Comparison of ENCODE assay signal across 13 cellular contexts in the genomic region with DNA sequence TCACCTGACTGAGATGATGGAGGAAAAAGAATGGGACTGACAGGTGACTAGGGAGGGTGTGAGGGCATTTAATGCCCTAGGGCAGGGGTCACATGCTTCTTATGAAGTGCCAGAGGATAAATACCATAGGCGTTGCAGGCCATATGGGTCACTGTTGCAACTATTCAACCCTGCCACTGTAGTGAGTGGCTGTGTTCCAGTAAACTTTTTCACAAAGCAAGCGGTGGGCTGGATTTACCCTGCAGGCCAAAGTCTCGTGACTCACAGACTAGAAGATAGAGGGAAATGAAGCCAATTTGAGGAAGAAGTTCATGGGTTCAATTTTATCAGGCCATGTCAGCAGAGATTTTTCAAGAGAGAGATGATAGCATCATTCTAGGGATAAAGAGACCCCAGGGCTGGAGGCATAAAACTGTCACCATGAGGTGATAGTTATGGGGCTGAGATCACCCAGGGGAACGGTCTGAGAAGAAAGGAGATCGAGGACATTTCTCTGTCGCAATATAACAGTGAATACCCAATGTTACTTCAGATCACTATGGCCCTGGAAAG. TPM values are rescaled to one million over a fixed set of nuclear protein-coding genes. Genes with fewer than 3 reads are reported as not detected.
A peak's percentile ranks its signal among the peaks of the same experiment; 100 is the strongest.
DNase-seq lines count a peak whose midpoint lies in the region; ATAC-seq and TF ChIP-seq lines count a peak whose summit lies in the region.
"Had no signal": no experiment of that assay in that cellular context is flagged by ENCODE, and none has a peak within 500 bp of the region (broad histone marks: within the 10 kb centered on the region; RNA-seq: fewer than 3 reads in every experiment).

No MANE protein-coding gene starts in this region.

- DNase-seq in activated T-cell treated with anti-CD3 and anti-CD28 coated beads, Interleukin-2, amount 50 U/mL, for 24 hours, result no peak
- no peak for DNase-seq in activated T-cell treated with anti-CD3 and anti-CD28 coated beads, Interleukin-2, amount 50 U/mL, for 48 hours
- peak in 6 of 7 donors; percentile 40 to 72 (median 58) for DNase-seq in adrenal gland
- no peak for DNase-seq in left colon
- no peak for DNase-seq in upper lobe of right lung
- no peak for DNase-seq in GOT3 (lab: John Stamatoyannopoulos, UW)
- no peak for DNase-seq in NCI-H1694 (lab: John Stamatoyannopoulos, UW)
- no peak for DNase-seq in natural killer cell treated with Interleukin-12 subunit alpha and Interleukin-12 subunit beta and Interleukin-15 and Interleukin-18, amount 100 ng/mL, for 72 hours (ENCODE audit: low spot score)
- DNase-seq: ACHN; activated naive CD4-positive, alpha-beta T cell treated with anti-CD3 and anti-CD28 coated beads, Interleukin-2, amount 10 ng/mL, durations not matched to agents 7 days and 5 days; NCI-H146; stimulated activated naive CD8-positive, alpha-beta T cell treated with anti-CD3 and anti-CD28 coated beads, Interleukin-15, Interleukin-2, amounts not matched to agents 100 U/mL and 50 U/mL, for 24 hours had no signal

- peaks cover 24 to 53% of the 10 kb centered on the region in 2 donors for H3K4me1 ChIP-seq in adrenal gland (replicated peaks in 1 of 2)
- H3K4me1 ChIP-seq in upper lobe of right lung, result peaks cover 55% of the 10 kb centered on the region

- H3K36me3 Mint-ChIP-seq in activated T-cell treated with anti-CD3 and anti-CD28 coated beads, Interleukin-2, amount 50 U/mL, for 24 hours (ENCODE audit: low read depth), result peaks cover 48% of the 10 kb centered on the region
- no peaks in the 10 kb centered on the region for H3K36me3 Mint-ChIP-seq in natural killer cell treated with Interleukin-12 subunit alpha and Interleukin-12 subunit beta and Interleukin-15 and Interleukin-18, amount 100 ng/mL, for 72 hours

- no peaks in the 10 kb centered on the region for H3K27me3 ChIP-seq in adrenal gland
- no peaks in the 10 kb centered on the region for H3K27me3 ChIP-seq in upper lobe of right lung

- H3K9me3 Mint-ChIP-seq in activated T-cell treated with anti-CD3 and anti-CD28 coated beads, Interleukin-2, amount 50 U/mL, for 24 hours, result no peaks in the 10 kb centered on the region
- H3K9me3 Mint-ChIP-seq in natural killer cell treated with Interleukin-12 subunit alpha and Interleukin-12 subunit beta and Interleukin-15 and Interleukin-18, amount 100 ng/mL, for 72 hours, result no peaks in the 10 kb centered on the region
- H3K9me3 Mint-ChIP-seq: activated naive CD4-positive, alpha-beta T cell treated with anti-CD3 and anti-CD28 coated beads, Interleukin-2, amount 10 ng/mL, durations not matched to agents 7 days and 5 days; T-helper 1 cell treated with Interleukin-12 subunit alpha and Interleukin-12 subunit beta and Interleukin-4 antibody, amounts not matched to agents 30 μg/mL and 1 μg/mL, for 36 hours had no signal

- H3K27me3 Mint-ChIP-seq in activated T-cell treated with anti-CD3 and anti-CD28 coated beads, Interleukin-2, amount 50 U/mL, for 24 hours, result no peaks in the 10 kb centered on the region
- H3K27me3 Mint-ChIP-seq in natural killer cell treated with Interleukin-12 subunit alpha and Interleukin-12 subunit beta and Interleukin-15 and Interleukin-18, amount 100 ng/mL, for 72 hours, result no peaks in the 10 kb centered on the region
- H3K27me3 Mint-ChIP-seq: activated naive CD4-positive, alpha-beta T cell treated with anti-CD3 and anti-CD28 coated beads, Interleukin-2, amount 10 ng/mL, durations not matched to agents 7 days and 5 days had no signal

- WGBS in adrenal gland, 4 donors, result 33 to 38% (median 36%) methylated on average over 6 of the region's 6 CpGs

- H3K4me1 Mint-ChIP-seq in activated T-cell treated with anti-CD3 and anti-CD28 coated beads, Interleukin-2, amount 50 U/mL, for 24 hours (ENCODE audit: low read depth), result peaks cover 67% of the 10 kb centered on the region
- peaks cover 38 to 39% of the 10 kb centered on the region in 2 donors for H3K4me1 Mint-ChIP-seq in natural killer cell treated with Interleukin-12 subunit alpha and Interleukin-12 subunit beta and Interleukin-15 and Interleukin-18, amount 100 ng/mL, for 72 hours (ENCODE audit: low read depth in 2 of 2)

- ATAC-seq in left colon, result peak; percentile 93
- peak; percentile 80 for ATAC-seq in upper lobe of right lung
- ATAC-seq in natural killer cell treated with Interleukin-12 subunit alpha and Interleukin-12 subunit beta and Interleukin-15 and Interleukin-18, amount 100 ng/mL, for 72 hours, result no peak
- ATAC-seq: stimulated activated naive CD8-positive, alpha-beta T cell treated with anti-CD3 and anti-CD28 coated beads, Interleukin-15, Interleukin-2, amounts not matched to agents 100 U/mL and 50 U/mL, for 24 hours had no signal

- no peaks in the 10 kb centered on the region for H3K9me3 ChIP-seq in adrenal gland (replicated peaks in 1 of 3)
- no peaks in the 10 kb centered on the region for H3K9me3 ChIP-seq in upper lobe of right lung

- no peak for TF ChIP-seq POLR2A in adrenal gland (IDR thresholded peaks at IDR 0.05)

- H3K36me3 ChIP-seq in adrenal gland (replicated peaks in 1 of 2) (no peaks in the 10 kb centered on the region), upper lobe of right lung (peaks cover 4% of the 10 kb centered on the region)

- H3K27ac Mint-ChIP-seq in activated T-cell treated with anti-CD3 and anti-CD28 coated beads, Interleukin-2, amount 50 U/mL, for 24 hours, result peak overlapping the region; percentile 69
- no peak overlapping the region for H3K27ac Mint-ChIP-seq in natural killer cell treated with Interleukin-12 subunit alpha and Interleukin-12 subunit beta and Interleukin-15 and Interleukin-18, amount 100 ng/mL, for 72 hours
- H3K27ac Mint-ChIP-seq: activated naive CD4-positive, alpha-beta T cell treated with anti-CD3 and anti-CD28 coated beads, Interleukin-2, amount 10 ng/mL, durations not matched to agents 7 days and 5 days; T-helper 1 cell treated with Interleukin-12 subunit alpha and Interleukin-12 subunit beta and Interleukin-4 antibody, amounts not matched to agents 30 μg/mL and 1 μg/mL, for 36 hours had no signal

- no peak overlapping the region for H3K4me3 Mint-ChIP-seq in activated T-cell treated with anti-CD3 and anti-CD28 coated beads, Interleukin-2, amount 50 U/mL, for 24 hours
- no peak overlapping the region for H3K4me3 Mint-ChIP-seq in natural killer cell treated with Interleukin-12 subunit alpha and Interleukin-12 subunit beta and Interleukin-15 and Interleukin-18, amount 100 ng/mL, for 72 hours
- H3K4me3 Mint-ChIP-seq: activated naive CD4-positive, alpha-beta T cell treated with anti-CD3 and anti-CD28 coated beads, Interleukin-2, amount 10 ng/mL, durations not matched to agents 7 days and 5 days; T-helper 1 cell treated with Interleukin-12 subunit alpha and Interleukin-12 subunit beta and Interleukin-4 antibody, amounts not matched to agents 30 μg/mL and 1 μg/mL, for 36 hours had no signal

- no peak overlapping the region for H3K4me3 ChIP-seq in adrenal gland
- no peak overlapping the region for H3K4me3 ChIP-seq in upper lobe of right lung

- H3K27ac ChIP-seq in adrenal gland (peak overlapping the region in 4 of 5 donors; percentile 40 to 74 (median 55)), upper lobe of right lung (no peak overlapping the region)

- intact Hi-C loops in adrenal gland (cut with DNase I), result no loop called here
- intact Hi-C loops in left colon (cut with DNase I, micrococcal nuclease), result no loop called here
- intact Hi-C loops in upper lobe of right lung (cut with DNase I), result no loop called here

- TF ChIP-seq CTCF in adrenal gland (IDR thresholded peaks at IDR 0.05), result no peak
- TF ChIP-seq CTCF in upper lobe of right lung (IDR thresholded peaks at IDR 0.05), result no peak

RNA-seq across cellular contexts. Expression of gene ARHGAP17, which starts 8.6 kb away (rescaled TPM):
- total RNA-seq in adrenal gland (100 to 1,000 TPM in 1 of 8 donors, 10 to 100 TPM in 7; 42.7 to 105 (median 71.0) TPM), left colon (100 to 1,000 TPM; 107 to 129 TPM), upper lobe of right lung (81.6 TPM)
- 100 to 1,000 TPM in 1 of 3 donors, 10 to 100 TPM in 2; 84.3 to 103 (median 87.3) TPM for polyA plus RNA-seq in adrenal gland
- 10 to 100 TPM; 67.2 to 83.5 TPM for total RNA-seq in natural killer cell treated with Interleukin-12 subunit alpha and Interleukin-12 subunit beta and Interleukin-15 and Interleukin-18, amount 100 ng/mL, for 72 hours

Comparison
In these comparisons a context has a peak if more than half of its experiments do, and no peak if none do; other contexts are left out.
1. DNase-seq: peak in adrenal gland (6 of 7); none in activated T-cell treated with anti-CD3 and anti-CD28 coated beads, Interleukin-2, amount 50 U/mL, for 24 hours (single experiment), activated T-cell treated with anti-CD3 and anti-CD28 coated beads, Interleukin-2, amount 50 U/mL, for 48 hours (0 of 2), left colon (0 of 2), upper lobe of right lung (single experiment), GOT3 (single experiment), NCI-H1694 (single experiment) and natural killer cell treated with Interleukin-12 subunit alpha and Interleukin-12 subunit beta and Interleukin-15 and Interleukin-18, amount 100 ng/mL, for 72 hours (single experiment).
2. ATAC-seq: peak in left colon (single experiment) and upper lobe of right lung (single experiment); none in natural killer cell treated with Interleukin-12 subunit alpha and Interleukin-12 subunit beta and Interleukin-15 and Interleukin-18, amount 100 ng/mL, for 72 hours (0 of 2).